Comparison of ENCODE assay signal across 8 cellular contexts in genomic region chr20:34475979-34476736, GRCh38. TPM values are rescaled to one million over a fixed set of nuclear protein-coding genes. Genes with fewer than 3 reads are reported as not detected.
DNase-seq lines count a peak whose midpoint lies in the region; ATAC-seq, FAIRE-seq and TF ChIP-seq lines count a peak whose summit lies in the region.

No MANE protein-coding gene starts in this region.

- TF ChIP-seq CTCF in bronchial epithelial cell (IDR thresholded peaks at IDR 0.05; ENCODE audit: insufficient read depth, low read length, severe bottlenecking) (peak; percentile 63), HepG2 (CRISPR knock-in tag; IDR thresholded peaks at IDR 0.05) (peak; percentile 74), type B pancreatic cell (conservative IDR thresholded peaks at IDR 0.05) (no peak)

- H3K27ac ChIP-seq in HepG2 (ENCODE audit: extremely low read length, insufficient read depth, low read length) = no peak overlapping the region

- H3K27me3 Mint-ChIP-seq in stimulated activated naive B cell treated with anti-CD40 and anti-IgM and Interleukin-4, amounts not matched to agents 10 μg/mL and 1 μg/mL and 100 μg/mL, for 72 hours = no peaks in the 10 kb centered on the region
- no peaks in the 10 kb centered on the region for H3K27me3 Mint-ChIP-seq in type B pancreatic cell

- POLR2A ChIA-PET in HepG2 (lab: Yijun Ruan, JAX) = interaction anchor here (0.6 to 1.9 kb wide), 4 partner anchors 36 to 165 kb away, joined by 3 to 7 read pairs (median 4); partner anchors contain the start of genes DYNLRB1 and ITCH

- peak overlapping the region; percentile 47 for H3K27ac Mint-ChIP-seq in stimulated activated naive B cell treated with anti-CD40 and anti-IgM and Interleukin-4, amounts not matched to agents 10 μg/mL and 1 μg/mL and 100 μg/mL, for 72 hours
- H3K27ac Mint-ChIP-seq in type B pancreatic cell = no peak overlapping the region

- CTCF ChIA-PET in HepG2 (lab: Yijun Ruan, JAX; ENCODE audit: low intra/inter-chr PET ratio, low total read pairs) = interaction anchor here (1.2 to 1.8 kb wide), 5 partner anchors 47 to 221 kb away, joined by 3 to 15 read pairs (median 4); partner anchors contain the start of gene ITCH

- ATAC-seq in HepG2 = peak; percentile 98
- peak; percentile 80 to 84 for ATAC-seq in stimulated activated naive B cell treated with anti-CD40 and anti-IgM and Interleukin-4, amounts not matched to agents 10 μg/mL and 1 μg/mL and 100 μg/mL, for 72 hours (replicated peaks)

- H3K4me3 Mint-ChIP-seq in stimulated activated naive B cell treated with anti-CD40 and anti-IgM and Interleukin-4, amounts not matched to agents 10 μg/mL and 1 μg/mL and 100 μg/mL, for 72 hours = no peak overlapping the region
- no peak overlapping the region for H3K4me3 Mint-ChIP-seq in type B pancreatic cell

- in situ Hi-C loops in SK-MEL-5 (cut with HindIII; ENCODE audit: low pct_unique_long_range_greater_than_20kb, low sequenced_read_pairs) (no loop called here), HepG2 (cut with HindIII; ENCODE audit: extremely low pct_ligation_motif_present, low pct_unique_long_range_greater_than_20kb) (no loop called here)

- TF ChIP-seq POLR2A in GM12892 (IDR thresholded peaks at IDR 0.05; ENCODE audit: low read depth, low read length) (no peak), HepG2 (IDR thresholded peaks at IDR 0.05; ENCODE audit: insufficient read depth in 1 of 2, low read depth in 2 of 2, low read length in 2 of 2) (no peak)

- TF ChIP-seq EP300 in HepG2 (IDR thresholded peaks at IDR 0.05; ENCODE audit: low read depth in 2 of 2, low read length in 2 of 2) = 0 out of 4 replicates have a peak, but pooled peaks of 1 of the 2 experiments have one; percentile 4
- no peak for TF ChIP-seq EP300 in HepG2 (CRISPR knock-in tag; IDR thresholded peaks at IDR 0.05; ENCODE audit: borderline replicate concordance)

- no peaks in the 10 kb centered on the region for H3K79me2 ChIP-seq in HepG2 (ENCODE audit: insufficient read depth, low read length)

- FAIRE-seq in GM12892 (lab: Jason Lieb, UNC) (peak; percentile 73), bronchial epithelial cell (lab: Jason Lieb, UNC) (no peak), HepG2 (lab: Jason Lieb, UNC) (no peak)

- peaks cover 38 to 45% of the 10 kb centered on the region in 2 donors for H3K36me3 Mint-ChIP-seq in stimulated activated naive B cell treated with anti-CD40 and anti-IgM and Interleukin-4, amounts not matched to agents 10 μg/mL and 1 μg/mL and 100 μg/mL, for 72 hours
- peaks cover 56% of the 10 kb centered on the region for H3K36me3 Mint-ChIP-seq in type B pancreatic cell

- no peak overlapping the region for H2AFZ ChIP-seq in HepG2 (ENCODE audit: low read length)

- peak overlapping the region; percentile 49 for H3K4me2 ChIP-seq in HepG2 (ENCODE audit: low read depth, low read length)

- H3K9me3 Mint-ChIP-seq in stimulated activated naive B cell treated with anti-CD40 and anti-IgM and Interleukin-4, amounts not matched to agents 10 μg/mL and 1 μg/mL and 100 μg/mL, for 72 hours = no peaks in the 10 kb centered on the region
- H3K9me3 Mint-ChIP-seq in type B pancreatic cell = peaks cover 3% of the 10 kb centered on the region

- H3K36me3 ChIP-seq in bronchial epithelial cell (ENCODE audit: control insufficient read depth, insufficient read depth, low read length) = no peaks in the 10 kb centered on the region
- H3K36me3 ChIP-seq in HepG2 (replicated peaks in 1 of 2; ENCODE audit: control insufficient read depth in 1 of 2, insufficient read depth in 2 of 2, low read length in 2 of 2) = peaks cover 15 to 45% of the 10 kb centered on the region in 2 experiments

- no peaks in the 10 kb centered on the region for H3K9me3 ChIP-seq in HepG2 (ENCODE audit: low read length)

- H3K4me3 ChIP-seq in bronchial epithelial cell (ENCODE audit: low read depth, low read length) (no peak overlapping the region), HepG2 (replicated peaks in 1 of 3; ENCODE audit: insufficient read depth in 1 of 3, low read depth in 2 of 3, low read length in 3 of 3) (no peak overlapping the region)

- DNase-seq in GM12892 (ENCODE audit: insufficient read length) = peak; percentile 37
- peak; percentile 44 for DNase-seq in SK-MEL-5 (ENCODE audit: low read depth, low spot score)
- no peak for DNase-seq in bronchial epithelial cell (ENCODE audit: low read depth)
- peak; percentile 47 for DNase-seq in HepG2 (ENCODE audit: low spot score)
- peak; percentile 11 for DNase-seq in stimulated activated naive B cell treated with anti-CD40 and anti-IgM and Interleukin-4, amounts not matched to agents 10 μg/mL and 1 μg/mL and 100 μg/mL, for 72 hours
- DNase-seq in NCI-H526 treated with DMSO at 0.1 percent for 48 hours (lab: John Stamatoyannopoulos, UW) = no peak
- no peak for DNase-seq in type B pancreatic cell (ENCODE audit: extremely low spot score, unreplicated experiment)
- DNase-seq in NCI-H1105 treated with DMSO at 0.1 percent for 48 hours (lab: John Stamatoyannopoulos, UW) = no peak

- peaks cover 8 to 15% of the 10 kb centered on the region in 2 donors for H3K4me1 Mint-ChIP-seq in stimulated activated naive B cell treated with anti-CD40 and anti-IgM and Interleukin-4, amounts not matched to agents 10 μg/mL and 1 μg/mL and 100 μg/mL, for 72 hours
- H3K4me1 Mint-ChIP-seq in type B pancreatic cell (ENCODE audit: unreplicated experiment) = peaks cover 10% of the 10 kb centered on the region

- H3K27me3 ChIP-seq in bronchial epithelial cell (ENCODE audit: control insufficient read depth, insufficient read depth, low read length) (no peaks in the 10 kb centered on the region), HepG2 (ENCODE audit: control insufficient read depth in 1 of 2, insufficient read depth in 2 of 2, low read length in 2 of 2) (no peaks in the 10 kb centered on the region)

- peak; percentile 88 for TF ChIP-seq RAD21 in HepG2 (CRISPR knock-in tag; IDR thresholded peaks at IDR 0.05)

- BruUV-seq in HepG2 (replicated peaks; lab: Mats Ljungman, UMichigan) = no TSS peak

- no peak overlapping the region for H3K9ac ChIP-seq in HepG2 (ENCODE audit: insufficient read depth, low read depth, low read length)

- WGBS in HepG2 (ENCODE audit: low lambda C conversion rate) = 16% methylated on average over 38 of the region's 38 CpGs

- peaks cover 10% of the 10 kb centered on the region for H3K4me1 ChIP-seq in HepG2 (ENCODE audit: insufficient read depth, low read length)

- intact Hi-C loops in HepG2 (cut with micrococcal nuclease; ENCODE audit: unreplicated experiment) = loop anchor here (2.0 kb wide), 1 partner anchor 35 kb away; no protein-coding TSS in a partner anchor

- H4K20me1 ChIP-seq in HepG2 (ENCODE audit: insufficient read depth, low read length) = peaks cover 3% of the 10 kb centered on the region; the same call in 1 of the 2 replicates

TF ChIP-seq in HepG2, 621 proteins besides CTCF, POLR2A, EP300 and RAD21 (continues in another document):
- TF ChIP-seq MAF1 (CRISPR knock-in tag; IDR thresholded peaks at IDR 0.05; ENCODE audit: borderline replicate concordance) (no peak), HDAC6 (IDR thresholded peaks at IDR 0.05; ENCODE audit: low read depth, low read length) (no peak), ZNF354B (CRISPR knock-in tag; IDR thresholded peaks at IDR 0.05) (no peak), AHR (CRISPR knock-in tag; IDR thresholded peaks at IDR 0.05) (no peak), NONO (IDR thresholded peaks at IDR 0.05) (no peak), NONO (CRISPR knock-in tag; conservative IDR thresholded peaks at IDR 0.05) (0 out of 2 replicates have a peak, but pooled peaks have one; percentile 26), SSRP1 (CRISPR knock-in tag; IDR thresholded peaks at IDR 0.05) (no peak), PHF21A (CRISPR knock-in tag; IDR thresholded peaks at IDR 0.05) (peak; percentile 56; the same call in 1 of the 2 replicates), ZNF44 (CRISPR knock-in tag; IDR thresholded peaks at IDR 0.05) (no peak), CREB3 (CRISPR knock-in tag; IDR thresholded peaks at IDR 0.05) (no peak)

RNA-seq across cellular contexts. Expression of gene DYNLRB1, which starts 40.1 kb away (rescaled TPM):
- 123 TPM for polyA plus RNA-seq in GM12892 (2012; ENCODE audit: missing spikeins)
- total RNA-seq in SK-MEL-5 (2014; rRNA removed; shearing (Covaris generic)) = 223 and 259 TPM in 2 replicates
- 127 and 175 TPM in 2 replicates for polyA plus RNA-seq in SK-MEL-5 (2015; cell fraction: cytosol; rRNA removed)
- 19.2 and 31.2 TPM in 2 replicates for polyA plus RNA-seq in SK-MEL-5 (2015; cell fraction: nucleus; rRNA removed)
- total RNA-seq in bronchial epithelial cell (12.6 and 34.3 TPM in 2 replicates), HepG2 (2016; rRNA removed; fragmentation: Illumina TruSeq; extraction: Trizol) (140 and 151 TPM in 2 replicates), type B pancreatic cell (ENCODE audit: low replicate concordance) (164 and 201 TPM in 2 replicates)
- total RNA-seq in HepG2 (2016; cell fraction: cytosol; rRNA removed; fragmentation: Illumina TruSeq; extraction: Trizol; ENCODE audit: low read depth) = 70.8 and 95.6 TPM in 2 replicates
- total RNA-seq in HepG2 (2016; cell fraction: insoluble cytoplasmic fraction; rRNA removed; fragmentation: Illumina TruSeq; extraction: Trizol) = 132 and 137 TPM in 2 replicates
- total RNA-seq in HepG2 (2016; cell fraction: membrane; rRNA removed; fragmentation: Illumina TruSeq; extraction: Trizol) = 86.4 and 104 TPM in 2 replicates
- 52.8 and 64.0 TPM in 2 replicates for total RNA-seq in HepG2 (2016; cell fraction: nucleus; rRNA removed; fragmentation: Illumina TruSeq; extraction: Trizol)
- 244 and 285 TPM in 2 replicates for polyA plus RNA-seq in HepG2 (2011; rRNA removed)
- 208 and 234 TPM in 2 replicates for polyA plus RNA-seq in HepG2 (2011; cell fraction: cytosol; rRNA removed)
- polyA plus RNA-seq in HepG2 (2011; cell fraction: nucleus; rRNA removed) = 71.4 and 86.5 TPM in 2 replicates
- 331 and 366 TPM in 2 replicates for polyA plus RNA-seq in HepG2 (2012)
- polyA plus RNA-seq in HepG2 (2016; cell fraction: cytosol; fragmentation: Illumina TruSeq; extraction: Trizol; ENCODE audit: low read depth) = 170 and 195 TPM in 2 replicates
- polyA plus RNA-seq in HepG2 (2016; cell fraction: insoluble cytoplasmic fraction; fragmentation: Illumina TruSeq; extraction: Trizol; ENCODE audit: low read depth) = 370 and 446 TPM in 2 replicates
- 217 and 229 TPM in 2 replicates for polyA plus RNA-seq in HepG2 (2016; cell fraction: membrane; fragmentation: Illumina TruSeq; extraction: Trizol; ENCODE audit: low read depth)
- 196 and 204 TPM in 2 replicates for polyA plus RNA-seq in HepG2 (2016; cell fraction: nucleus; fragmentation: Illumina TruSeq; extraction: Trizol; ENCODE audit: insufficient read depth, low read depth)
- polyA minus RNA-seq in HepG2 (2011; rRNA and poly(A)+ RNA removed; ENCODE audit: low replicate concordance) = 201 and 224 TPM in 2 replicates
- polyA minus RNA-seq in HepG2 (2011; cell fraction: cytosol; rRNA and poly(A)+ RNA removed) = 65.3 and 87.8 TPM in 2 replicates
- polyA minus RNA-seq in HepG2 (2011; cell fraction: nucleus; rRNA and poly(A)+ RNA removed) = 48.7 and 54.5 TPM in 2 replicates

Comparison
In these comparisons a context has a peak if more than half of its experiments do, and no peak if none do; other contexts are left out.
1. DNase-seq: peak in GM12892 (single experiment), SK-MEL-5 (single experiment), HepG2 (single experiment) and stimulated activated naive B cell treated with anti-CD40 and anti-IgM and Interleukin-4, amounts not matched to agents 10 μg/mL and 1 μg/mL and 100 μg/mL, for 72 hours (single experiment); none in bronchial epithelial cell (single experiment), NCI-H526 treated with DMSO at 0.1 percent for 48 hours (single experiment), type B pancreatic cell (single experiment) and NCI-H1105 treated with DMSO at 0.1 percent for 48 hours (single experiment).